20 cellular contexts compared by ENCODE assay signal in genomic region chr2:205758498-205758897, GRCh38.
DNase-seq lines count a peak whose midpoint lies in the region; ATAC-seq and TF ChIP-seq lines count a peak whose summit lies in the region.
"Had no signal": no experiment of that assay in that cellular context is flagged by ENCODE, and none has a peak within 500 bp of the region (broad histone marks: within the 10 kb centered on the region; RNA-seq: fewer than 3 reads in every experiment).

No MANE protein-coding gene starts in this region.

- H3K4me2 ChIP-seq in HCT116 (ENCODE audit: low read length): peak overlapping the region; percentile 18; the same call in 1 of the 2 replicates
- H3K4me2 ChIP-seq: KMS-11 had no signal

- 46 to 80% methylated on average over 3 of the region's 5 CpGs for WGBS in gastroesophageal sphincter (ENCODE audit: low coverage in 1 of 2), 2 donors

- RAD21 ChIA-PET in HCT116 (lab: Charles Lee; ENCODE audit: low non-redundant PET in 1 of 2, low total read pairs in 2 of 2, uncharacterized antibody in 2 of 2, unreplicated experiment in 2 of 2): no interaction called here

- no peaks in the 10 kb centered on the region; the same call in 1 of the 2 replicates for H3K27me3 ChIP-seq in HCT116 (ENCODE audit: insufficient read depth, low read length)
- no peaks in the 10 kb centered on the region for H3K27me3 ChIP-seq in brain microvascular endothelial cell (replicated peaks)
- no peaks in the 10 kb centered on the region for H3K27me3 ChIP-seq in gastroesophageal sphincter
- no peaks in the 10 kb centered on the region for H3K27me3 ChIP-seq in rectal smooth muscle tissue (ENCODE audit: control insufficient read depth, insufficient read depth, low read length)
- H3K27me3 ChIP-seq: left lung, suprapubic skin had no signal

- H3K4me3 ChIP-seq in HCT116 (replicated peaks in 1 of 2; ENCODE audit: low read depth in 1 of 2, low read length in 2 of 2) (no peak overlapping the region), brain microvascular endothelial cell (ENCODE audit: low read depth, low read length) (no peak overlapping the region), gastroesophageal sphincter (no peak overlapping the region), rectal smooth muscle tissue (ENCODE audit: low read length) (no peak overlapping the region)
- H3K4me3 ChIP-seq: left lung, spleen, suprapubic skin had no signal

- TF ChIP-seq POLR2A in HCT116 (IDR thresholded peaks at IDR 0.05; ENCODE audit: borderline replicate concordance, extremely low read depth, insufficient read depth, insufficient read length) (no peak), gastroesophageal sphincter (IDR thresholded peaks at IDR 0.05) (no peak)

- no peaks in the 10 kb centered on the region for H3K9me2 ChIP-seq in HCT116 (ENCODE audit: insufficient read depth)

- BruUV-seq in HCT116 (replicated peaks; lab: Mats Ljungman, UMichigan): no TSS peak

- ATAC-seq in HCT116 (no peak), gastroesophageal sphincter (no peak), GM18861 (IDR thresholded peaks at IDR 0.05; ENCODE audit: unreplicated experiment) (no peak), HG02840 (IDR thresholded peaks at IDR 0.05; ENCODE audit: low FRiP score, unreplicated experiment) (no peak)

- no peak overlapping the region for H2AFZ ChIP-seq in HCT116 (ENCODE audit: low read depth, low read length, poor library complexity, severe bottlenecking)
- H2AFZ ChIP-seq: parathyroid adenoma had no signal

- intact Hi-C loops in HCT116 (cut with micrococcal nuclease): no loop called here

- no peaks in the 10 kb centered on the region for H3K79me2 ChIP-seq in HCT116 (ENCODE audit: insufficient read depth, low read length)
- H3K79me2 ChIP-seq: parathyroid adenoma had no signal

- no peak for TF ChIP-seq CTCF in HCT116 (IDR thresholded peaks at IDR 0.05 in 2 of 3, conservative IDR thresholded peaks at IDR 0.05 in 1 of 3; ENCODE audit: borderline replicate concordance in 1 of 3, insufficient read depth in 1 of 3, low read depth in 2 of 3, low read length in 2 of 3)
- no peak for TF ChIP-seq CTCF in brain microvascular endothelial cell (IDR thresholded peaks at IDR 0.05; ENCODE audit: low read depth, low read length, missing control alignments)
- no peak for TF ChIP-seq CTCF in gastroesophageal sphincter (IDR thresholded peaks at IDR 0.05)

- H3K9ac ChIP-seq in HCT116 (ENCODE audit: low read length) (no peak overlapping the region), rectal smooth muscle tissue (ENCODE audit: low read length) (no peak overlapping the region)
- H3K9ac ChIP-seq: KMS-11, parathyroid adenoma had no signal

- H3K4me1 ChIP-seq in HCT116 (ENCODE audit: control insufficient read depth in 1 of 2, insufficient read depth in 2 of 2, low read length in 2 of 2) (peaks cover 16 to 53% of the 10 kb centered on the region in 2 experiments), gastroesophageal sphincter (peaks cover 21 to 99% (median 41%) of the 10 kb centered on the region in 3 donors), rectal smooth muscle tissue (ENCODE audit: control insufficient read depth, insufficient read depth, low read length) (peaks cover 49% of the 10 kb centered on the region)
- H3K4me1 ChIP-seq: parathyroid adenoma had no signal

- DNase-seq in HCT116 (ENCODE audit: low read depth, low spot score) (no peak), brain microvascular endothelial cell (no peak), foreskin melanocyte (no peak)
- DNase-seq in activated CD4-positive, CD25-positive, alpha-beta regulatory T cell treated with anti-CD3 and anti-CD28 coated beads, Interleukin-2, amount 50 U/mL, for 72 hours: no peak
- DNase-seq: activated CD4-positive, alpha-beta T cell treated with anti-CD3 and anti-CD28 coated beads for 1 hour; CD4-positive, CD25-positive, alpha-beta regulatory T cell; erythroblast; glutamatergic neuron; H9; left lung; NCI-H187 treated with DMSO at 0.1 percent for 48 hours; spleen; stimulated activated CD8-positive, alpha-beta memory T cell treated with anti-CD3 and anti-CD28 coated beads, Interleukin-4, amount 100 ng/mL, for 48 hours had no signal

- H3K27ac ChIP-seq in HCT116 (ENCODE audit: low read depth, low read length): no peak overlapping the region
- H3K27ac ChIP-seq in brain microvascular endothelial cell: peak overlapping the region; percentile 44
- peak overlapping the region; percentile 21 to 96 (median 94) for H3K27ac ChIP-seq in gastroesophageal sphincter
- peak overlapping the region; percentile 74 for H3K27ac ChIP-seq in rectal smooth muscle tissue (ENCODE audit: low read depth, low read length)
- H3K27ac ChIP-seq: KMS-11, left lung, parathyroid adenoma, spleen, suprapubic skin had no signal

- TF ChIP-seq RAD21 in HCT116 (IDR thresholded peaks at IDR 0.05; ENCODE audit: low read depth): no peak

- H4K20me1 ChIP-seq in HCT116 (ENCODE audit: insufficient read depth): no peaks in the 10 kb centered on the region

- H3K36me3 ChIP-seq in HCT116 (ENCODE audit: control insufficient read depth in 1 of 2, insufficient read depth in 2 of 2, low read length in 2 of 2) (no peaks in the 10 kb centered on the region), brain microvascular endothelial cell (replicated peaks) (no peaks in the 10 kb centered on the region), gastroesophageal sphincter (peaks cover 0 to 44% of the 10 kb centered on the region in 2 donors), rectal smooth muscle tissue (ENCODE audit: control insufficient read depth, insufficient read depth, low read length) (no peaks in the 10 kb centered on the region)
- H3K36me3 ChIP-seq: left lung, suprapubic skin had no signal

- in situ Hi-C loops in brain microvascular endothelial cell (cut with HindIII; ENCODE audit: low pct_ligation_motif_present, low sequenced_read_pairs): no loop called here

- CTCF ChIA-PET in HCT116 (lab: Charles Lee): no interaction called here

- H3K9me3 ChIP-seq in HCT116 (ENCODE audit: control insufficient read depth in 1 of 2, insufficient read depth in 1 of 2, low read depth in 1 of 2, low read length in 2 of 2): no peaks in the 10 kb centered on the region
- H3K9me3 ChIP-seq in gastroesophageal sphincter: no peaks in the 10 kb centered on the region
- H3K9me3 ChIP-seq: left lung, spleen, suprapubic skin had no signal

- POLR2A ChIA-PET in HCT116 (lab: Charles Lee): no interaction called here

- no peak for TF ChIP-seq EP300 in gastroesophageal sphincter (IDR thresholded peaks at IDR 0.05)

TF ChIP-seq in HCT116, 20 proteins besides CTCF, POLR2A, EP300 and RAD21:
- TF ChIP-seq ZNF274 (IDR thresholded peaks at IDR 0.05; ENCODE audit: low read depth, low read length) (no peak), TCF7L2 (IDR thresholded peaks at IDR 0.05; ENCODE audit: borderline replicate concordance, extremely low read depth, insufficient read depth, insufficient read length) (no peak), ZBTB33 (IDR thresholded peaks at IDR 0.05; ENCODE audit: extremely low read depth, insufficient replicate concordance, low read length) (no peak), CEBPB (IDR thresholded peaks at IDR 0.05; ENCODE audit: low read depth) (no peak)
